ENCODE assay signal across 1 cellular context in the genomic region with DNA sequence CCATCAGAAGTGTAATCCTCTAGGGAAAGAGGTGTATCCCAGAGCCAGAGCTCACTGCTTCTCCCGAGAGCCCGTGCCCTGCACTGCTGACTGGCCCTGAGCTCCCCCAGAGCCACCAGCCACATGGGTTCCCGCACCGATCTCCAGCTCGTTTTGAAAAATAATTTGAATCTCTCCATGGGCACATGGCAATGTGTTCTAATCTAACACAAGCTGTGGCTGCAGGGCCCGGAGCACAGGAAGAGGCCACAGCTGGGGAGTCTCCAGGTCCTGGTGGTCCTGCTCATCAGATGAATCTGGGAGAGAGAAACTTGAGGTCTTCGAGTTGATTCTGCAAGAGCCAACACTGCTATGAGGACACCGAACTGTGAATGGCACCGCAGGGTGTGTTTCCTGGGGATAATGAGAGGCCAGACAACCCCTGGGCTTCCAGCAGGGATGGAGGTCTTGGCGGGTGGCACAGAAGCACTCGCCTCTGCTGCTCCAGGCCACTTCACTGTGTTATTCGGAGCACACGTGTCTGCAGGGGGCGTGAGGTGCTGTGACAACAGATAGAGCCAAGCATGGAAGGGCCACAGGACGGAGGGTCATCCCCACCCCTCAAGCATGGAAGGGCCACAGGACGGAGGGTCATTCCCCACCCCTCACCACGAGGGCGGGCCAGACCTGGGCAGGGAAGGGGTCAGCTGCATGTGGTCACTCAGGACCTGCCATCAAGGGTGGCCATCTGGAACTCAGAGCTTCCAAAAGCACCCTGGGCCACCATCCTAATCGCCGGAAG.
TF ChIP-seq lines count a peak whose summit lies in the region.

No MANE protein-coding gene starts in this region.

TF ChIP-seq in SK-N-SH treated with all-trans-retinoic acid at 6 μM for 48 hours, 23 proteins besides CTCF, POLR2A, EP300 and RAD21 (continued from another document):
- TF ChIP-seq, protein P1, sequence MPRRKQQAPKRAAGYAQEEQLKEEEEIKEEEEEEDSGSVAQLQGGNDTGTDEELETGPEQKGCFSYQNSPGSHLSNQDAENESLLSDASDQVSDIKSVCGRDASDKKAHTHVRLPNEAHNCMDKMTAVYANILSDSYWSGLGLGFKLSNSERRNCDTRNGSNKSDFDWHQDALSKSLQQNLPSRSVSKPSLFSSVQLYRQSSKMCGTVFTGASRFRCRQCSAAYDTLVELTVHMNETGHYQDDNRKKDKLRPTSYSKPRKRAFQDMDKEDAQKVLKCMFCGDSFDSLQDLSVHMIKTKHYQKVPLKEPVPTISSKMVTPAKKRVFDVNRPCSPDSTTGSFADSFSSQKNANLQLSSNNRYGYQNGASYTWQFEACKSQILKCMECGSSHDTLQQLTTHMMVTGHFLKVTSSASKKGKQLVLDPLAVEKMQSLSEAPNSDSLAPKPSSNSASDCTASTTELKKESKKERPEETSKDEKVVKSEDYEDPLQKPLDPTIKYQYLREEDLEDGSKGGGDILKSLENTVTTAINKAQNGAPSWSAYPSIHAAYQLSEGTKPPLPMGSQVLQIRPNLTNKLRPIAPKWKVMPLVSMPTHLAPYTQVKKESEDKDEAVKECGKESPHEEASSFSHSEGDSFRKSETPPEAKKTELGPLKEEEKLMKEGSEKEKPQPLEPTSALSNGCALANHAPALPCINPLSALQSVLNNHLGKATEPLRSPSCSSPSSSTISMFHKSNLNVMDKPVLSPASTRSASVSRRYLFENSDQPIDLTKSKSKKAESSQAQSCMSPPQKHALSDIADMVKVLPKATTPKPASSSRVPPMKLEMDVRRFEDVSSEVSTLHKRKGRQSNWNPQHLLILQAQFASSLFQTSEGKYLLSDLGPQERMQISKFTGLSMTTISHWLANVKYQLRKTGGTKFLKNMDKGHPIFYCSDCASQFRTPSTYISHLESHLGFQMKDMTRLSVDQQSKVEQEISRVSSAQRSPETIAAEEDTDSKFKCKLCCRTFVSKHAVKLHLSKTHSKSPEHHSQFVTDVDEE (CRISPR knock-in tag; IDR thresholded peaks at IDR 0.05), result no peak
- TF ChIP-seq, protein P2, sequence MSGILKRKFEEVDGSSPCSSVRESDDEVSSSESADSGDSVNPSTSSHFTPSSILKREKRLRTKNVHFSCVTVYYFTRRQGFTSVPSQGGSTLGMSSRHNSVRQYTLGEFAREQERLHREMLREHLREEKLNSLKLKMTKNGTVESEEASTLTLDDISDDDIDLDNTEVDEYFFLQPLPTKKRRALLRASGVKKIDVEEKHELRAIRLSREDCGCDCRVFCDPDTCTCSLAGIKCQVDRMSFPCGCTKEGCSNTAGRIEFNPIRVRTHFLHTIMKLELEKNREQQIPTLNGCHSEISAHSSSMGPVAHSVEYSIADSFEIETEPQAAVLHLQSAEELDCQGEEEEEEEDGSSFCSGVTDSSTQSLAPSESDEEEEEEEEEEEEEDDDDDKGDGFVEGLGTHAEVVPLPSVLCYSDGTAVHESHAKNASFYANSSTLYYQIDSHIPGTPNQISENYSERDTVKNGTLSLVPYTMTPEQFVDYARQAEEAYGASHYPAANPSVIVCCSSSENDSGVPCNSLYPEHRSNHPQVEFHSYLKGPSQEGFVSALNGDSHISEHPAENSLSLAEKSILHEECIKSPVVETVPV (CRISPR knock-in tag; IDR thresholded peaks at IDR 0.05), result no peak
- TF ChIP-seq TCF4 (CRISPR knock-in tag; IDR thresholded peaks at IDR 0.05; ENCODE audit: borderline replicate concordance) (no peak), ZNF8 (CRISPR knock-in tag; IDR thresholded peaks at IDR 0.05) (no peak), ESRRG (CRISPR knock-in tag; IDR thresholded peaks at IDR 0.05) (no peak), ISL1 (CRISPR knock-in tag; IDR thresholded peaks at IDR 0.05) (no peak), CSDC2 (CRISPR knock-in tag; IDR thresholded peaks at IDR 0.05) (no peak), PPARA (CRISPR knock-in tag; IDR thresholded peaks at IDR 0.05; ENCODE audit: borderline replicate concordance) (no peak)
